ENCODE assay signal across 8 cellular contexts in genomic region chr17:65228734-65229390, GRCh38.
DNase-seq lines count a peak whose midpoint lies in the region; ATAC-seq and TF ChIP-seq lines count a peak whose summit lies in the region.

No MANE protein-coding gene starts in this region.

- no peak for TF ChIP-seq POLR2A in tibial nerve (IDR thresholded peaks at IDR 0.05)

- H3K27me3 Mint-ChIP-seq in CD8-positive, alpha-beta T cell (ENCODE audit: low read depth), result peaks cover 7% of the 10 kb centered on the region
- H3K27me3 Mint-ChIP-seq in activated B cell treated with CpG ODN at 0.5 μM for 24 hours, result peaks cover 39% of the 10 kb centered on the region
- no peaks in the 10 kb centered on the region for H3K27me3 Mint-ChIP-seq in type B pancreatic cell

- CTCF ChIA-PET in CD8-positive, alpha-beta T cell (lab: Charles Lee), result interaction anchor here (1.2 to 1.6 kb wide), 2 partner anchors 10 to 937 kb away, joined by 3 read pairs; no protein-coding TSS in a partner anchor
- CTCF ChIA-PET in activated B cell treated with CpG ODN at 0.5 μM for 24 hours (lab: Charles Lee), result no interaction called here

- H3K27ac Mint-ChIP-seq in CD8-positive, alpha-beta T cell, result no peak overlapping the region
- no peak overlapping the region for H3K27ac Mint-ChIP-seq in activated B cell treated with CpG ODN at 0.5 μM for 24 hours
- H3K27ac Mint-ChIP-seq in type B pancreatic cell, result peak overlapping the region; percentile 48

- intact Hi-C loops in CD8-positive, alpha-beta T cell (cut with DNase I, micrococcal nuclease), result no loop called here
- intact Hi-C loops in activated B cell treated with CpG ODN at 0.5 μM for 24 hours (cut with micrococcal nuclease), result no loop called here

- TF ChIP-seq EP300 in tibial nerve (IDR thresholded peaks at IDR 0.05), result no peak

- H3K27ac ChIP-seq in CD8-positive, alpha-beta T cell (ENCODE audit: low read depth, low read length), result no peak overlapping the region
- H3K27ac ChIP-seq in tibial nerve (no peak overlapping the region), SJCRH30 (no peak overlapping the region)

- H3K36me3 Mint-ChIP-seq in CD8-positive, alpha-beta T cell, result no peaks in the 10 kb centered on the region
- H3K36me3 Mint-ChIP-seq in activated B cell treated with CpG ODN at 0.5 μM for 24 hours (ENCODE audit: low read depth) (no peaks in the 10 kb centered on the region), type B pancreatic cell (no peaks in the 10 kb centered on the region)

- no peak for TF ChIP-seq CTCF in CD8-positive, alpha-beta T cell (IDR thresholded peaks at IDR 0.05)
- TF ChIP-seq CTCF in activated B cell treated with CpG ODN at 0.5 μM for 24 hours (IDR thresholded peaks at IDR 0.05), result no peak
- TF ChIP-seq CTCF in type B pancreatic cell (conservative IDR thresholded peaks at IDR 0.05), result no peak
- no peak for TF ChIP-seq CTCF in tibial nerve (IDR thresholded peaks at IDR 0.05)

- peak; percentile 82 for ATAC-seq in CD8-positive, alpha-beta T cell
- ATAC-seq in GM21360 (IDR thresholded peaks at IDR 0.05; ENCODE audit: unreplicated experiment) (peak; percentile 46), activated B cell treated with CpG ODN at 0.5 μM for 24 hours (ENCODE audit: low read depth) (peak; percentile 31)

- no peaks in the 10 kb centered on the region for H3K9me3 ChIP-seq in CD8-positive, alpha-beta T cell (ENCODE audit: low read length)
- H3K9me3 ChIP-seq in tibial nerve (no peaks in the 10 kb centered on the region), SJCRH30 (replicated peaks) (no peaks in the 10 kb centered on the region)

- H3K27me3 ChIP-seq in CD8-positive, alpha-beta T cell (ENCODE audit: insufficient read depth, low read length), result no peaks in the 10 kb centered on the region
- peaks cover 0 to 10% of the 10 kb centered on the region in 2 donors for H3K27me3 ChIP-seq in tibial nerve
- no peaks in the 10 kb centered on the region for H3K27me3 ChIP-seq in SJCRH30

- peak overlapping the region; percentile 44 for H3K4me3 Mint-ChIP-seq in CD8-positive, alpha-beta T cell
- H3K4me3 Mint-ChIP-seq in activated B cell treated with CpG ODN at 0.5 μM for 24 hours, result no peak overlapping the region
- peak overlapping the region; percentile 2 for H3K4me3 Mint-ChIP-seq in type B pancreatic cell

- H3K4me3 ChIP-seq in CD8-positive, alpha-beta T cell (ENCODE audit: low read depth, low read length), result peak overlapping the region; percentile 14
- H3K4me3 ChIP-seq in tibial nerve (no peak overlapping the region), SJCRH30 (no peak overlapping the region)

- H3K4me1 Mint-ChIP-seq in CD8-positive, alpha-beta T cell (ENCODE audit: low read depth), result peaks cover 20% of the 10 kb centered on the region
- H3K4me1 Mint-ChIP-seq in activated B cell treated with CpG ODN at 0.5 μM for 24 hours, result peaks cover 11% of the 10 kb centered on the region
- peaks cover 38% of the 10 kb centered on the region for H3K4me1 Mint-ChIP-seq in type B pancreatic cell (ENCODE audit: unreplicated experiment)

- DNase-seq in CD8-positive, alpha-beta T cell, result peak in 4 of 7 experiments; percentile 12 to 34 (median 25)
- DNase-seq in LoVo (ENCODE audit: low spot score) (peak; percentile 92), activated B cell treated with CpG ODN at 0.5 μM for 24 hours (no peak), glomerular endothelial cell (ENCODE audit: extremely low read depth, low read depth, low spot score) (peak; percentile 25), type B pancreatic cell (ENCODE audit: extremely low spot score, unreplicated experiment) (no peak), tibial nerve (ENCODE audit: low spot score in 2 of 2) (no peak), SJCRH30 (no peak)

- 33 to 34% methylated on average over 11 of the region's 11 CpGs for whole genome bisulfite sequencing in tibial nerve, 2 donors

- peaks cover 21% of the 10 kb centered on the region for H3K4me1 ChIP-seq in CD8-positive, alpha-beta T cell (ENCODE audit: insufficient read depth, low read length)
- H3K4me1 ChIP-seq in tibial nerve (peaks cover 0 to 11% (median 0%) of the 10 kb centered on the region in 4 donors), SJCRH30 (no peaks in the 10 kb centered on the region)

- POLR2A ChIA-PET in CD8-positive, alpha-beta T cell (lab: Charles Lee), result interaction anchor here (0.8 kb wide), 1 partner anchor 10 kb away, joined by 4 read pairs; no protein-coding TSS in a partner anchor
- POLR2A ChIA-PET in activated B cell treated with CpG ODN at 0.5 μM for 24 hours (lab: Charles Lee), result no interaction called here

- no peaks in the 10 kb centered on the region for H3K9me3 Mint-ChIP-seq in CD8-positive, alpha-beta T cell
- H3K9me3 Mint-ChIP-seq in activated B cell treated with CpG ODN at 0.5 μM for 24 hours (no peaks in the 10 kb centered on the region), type B pancreatic cell (no peaks in the 10 kb centered on the region)

- H3K36me3 ChIP-seq in CD8-positive, alpha-beta T cell (ENCODE audit: insufficient read depth, low read length), result no peaks in the 10 kb centered on the region
- H3K36me3 ChIP-seq in tibial nerve (no peaks in the 10 kb centered on the region), SJCRH30 (no peaks in the 10 kb centered on the region)

Comparison
In these comparisons a context has a peak if more than half of its experiments do, and no peak if none do; other contexts are left out.
1. ATAC-seq: peak in every context shown above with its lines; median percentile 82 in CD8-positive, alpha-beta T cell; 46 in GM21360; 31 in activated B cell treated with CpG ODN at 0.5 μM for 24 hours.
2. DNase-seq: peak in CD8-positive, alpha-beta T cell (4 of 7), LoVo (single experiment) and glomerular endothelial cell (single experiment); none in activated B cell treated with CpG ODN at 0.5 μM for 24 hours (single experiment), type B pancreatic cell (single experiment), tibial nerve (0 of 2) and SJCRH30 (0 of 2).